ENCODE assay signal across 7 cellular contexts in genomic region chr6:36129334-36129733, GRCh38. TPM values are rescaled to one million over a fixed set of nuclear protein-coding genes. Genes with fewer than 3 reads are reported as not detected.
A peak's percentile ranks its signal among the peaks of the same experiment; 100 is the strongest.
DNase-seq lines count a peak whose midpoint lies in the region; ATAC-seq and TF ChIP-seq lines count a peak whose summit lies in the region.
"Not testable (repeated sequence)": the region's sequence is repeated elsewhere in the genome, so short reads cannot be mapped to it uniquely, and the experiment has no call there.

No MANE protein-coding gene starts in this region.

- H3K9me3 ChIP-seq in CD4-positive, alpha-beta memory T cell (ENCODE audit: control insufficient read depth in 1 of 2, low read length in 2 of 2); PC-3 (ENCODE audit: low read length): not testable (repeated sequence)

- not testable (repeated sequence) for H3K9me3 Mint-ChIP-seq in CD4-positive, alpha-beta memory T cell; activated B cell treated with CpG ODN at 0.5 μM for 24 hours; activated T-cell treated with anti-CD3 and anti-CD28 coated beads, Interleukin-2, amount 50 U/mL, for 72 hours; activated naive CD8-positive, alpha-beta T cell treated with anti-CD3 and anti-CD28 coated beads, Interleukin-2, amount 50 U/mL, for 24 hours; immature natural killer cell; neural crest cell

- intact Hi-C loops in CD4-positive, alpha-beta memory T cell (cut with micrococcal nuclease); PC-3 (cut with micrococcal nuclease); activated B cell treated with CpG ODN at 0.5 μM for 24 hours (cut with micrococcal nuclease): not testable (repeated sequence)

- peaks cover 13 to 14% of the 10 kb centered on the region in 2 donors for H3K36me3 Mint-ChIP-seq in CD4-positive, alpha-beta memory T cell
- H3K36me3 Mint-ChIP-seq in activated B cell treated with CpG ODN at 0.5 μM for 24 hours (ENCODE audit: low read depth) (peaks cover 14% of the 10 kb centered on the region), immature natural killer cell (peaks cover 5 to 11% (median 10%) of the 10 kb centered on the region in 3 donors)
- peaks cover 4 to 12% of the 10 kb centered on the region in 2 donors for H3K36me3 Mint-ChIP-seq in activated T-cell treated with anti-CD3 and anti-CD28 coated beads, Interleukin-2, amount 50 U/mL, for 72 hours (ENCODE audit: insufficient read depth in 2 of 2)
- peaks cover 17% of the 10 kb centered on the region for H3K36me3 Mint-ChIP-seq in activated naive CD8-positive, alpha-beta T cell treated with anti-CD3 and anti-CD28 coated beads, Interleukin-2, amount 50 U/mL, for 24 hours (ENCODE audit: low read depth)
- H3K36me3 Mint-ChIP-seq in neural crest cell (ENCODE audit: low read depth) = not testable (repeated sequence)

- H3K4me1 ChIP-seq in CD4-positive, alpha-beta memory T cell (ENCODE audit: insufficient read depth, low read length) = peaks cover 70% of the 10 kb centered on the region
- peaks cover 39% of the 10 kb centered on the region for H3K4me1 ChIP-seq in PC-3 (ENCODE audit: insufficient read depth, low read length)

- H4K20me1 ChIP-seq in PC-3 (ENCODE audit: low read length) = not testable (repeated sequence)

- H3K4me1 Mint-ChIP-seq in CD4-positive, alpha-beta memory T cell = peaks cover 45 to 73% (median 58%) of the 10 kb centered on the region in 4 donors
- H3K4me1 Mint-ChIP-seq in activated B cell treated with CpG ODN at 0.5 μM for 24 hours = peaks cover 46% of the 10 kb centered on the region
- H3K4me1 Mint-ChIP-seq in activated T-cell treated with anti-CD3 and anti-CD28 coated beads, Interleukin-2, amount 50 U/mL, for 72 hours (ENCODE audit: low read depth) = peaks cover 64% of the 10 kb centered on the region
- H3K4me1 Mint-ChIP-seq in activated naive CD8-positive, alpha-beta T cell treated with anti-CD3 and anti-CD28 coated beads, Interleukin-2, amount 50 U/mL, for 24 hours = peaks cover 76% of the 10 kb centered on the region
- H3K4me1 Mint-ChIP-seq in immature natural killer cell = peaks cover 81 to 85% of the 10 kb centered on the region in 2 donors
- peaks cover 17% of the 10 kb centered on the region for H3K4me1 Mint-ChIP-seq in neural crest cell

- not testable (repeated sequence) for H3K27me3 ChIP-seq in CD4-positive, alpha-beta memory T cell (ENCODE audit: insufficient read depth, low read length); PC-3 (ENCODE audit: low read length)

- CTCF ChIA-PET in CD4-positive, alpha-beta memory T cell (lab: Charles Lee; ENCODE audit: partially characterized antibody) = interaction anchor here (0.7 to 4.7 kb wide), 2 partner anchors 7 to 34 kb away, joined by 4 to 58 read pairs; no protein-coding TSS in a partner anchor
- CTCF ChIA-PET in PC-3 (lab: Charles Lee) = not testable (repeated sequence)
- CTCF ChIA-PET in activated B cell treated with CpG ODN at 0.5 μM for 24 hours (lab: Charles Lee) = interaction anchor here (1.4 to 2.8 kb wide), 2 partner anchors 8 to 34 kb away, joined by 5 to 17 read pairs; no protein-coding TSS in a partner anchor

- not testable (repeated sequence) for H3F3A ChIP-seq in PC-3 (ENCODE audit: low read length, unreplicated experiment)

- not testable (repeated sequence) for H3K4me3 ChIP-seq in CD4-positive, alpha-beta memory T cell (ENCODE audit: low read length in 2 of 2); PC-3 (ENCODE audit: low read length)

- H2AFZ ChIP-seq in PC-3 (ENCODE audit: low read length) = not testable (repeated sequence)

- POLR2A ChIA-PET in CD4-positive, alpha-beta memory T cell (lab: Charles Lee; ENCODE audit: partially characterized antibody) = interaction anchor here (1.0 to 5.0 kb wide), 5 partner anchors 7 to 102 kb away, joined by 4 to 93 read pairs (median 37); partner anchors contain the start of genes BRPF3 and MAPK14
- POLR2A ChIA-PET in PC-3 (lab: Charles Lee; ENCODE audit: unreplicated experiment) = not testable (repeated sequence)
- POLR2A ChIA-PET in activated B cell treated with CpG ODN at 0.5 μM for 24 hours (lab: Charles Lee) = interaction anchor here (0.6 to 3.3 kb wide), 5 partner anchors 8 to 101 kb away, joined by 3 to 46 read pairs (median 13); partner anchors contain the start of genes BRPF3 and MAPK14

- not testable (repeated sequence) for H3K27ac ChIP-seq in CD4-positive, alpha-beta memory T cell (ENCODE audit: low read depth, low read length); PC-3 (ENCODE audit: low read length)

- H3K27ac Mint-ChIP-seq in CD4-positive, alpha-beta memory T cell = peak overlapping the region in 5 of 7 donors; percentile 10 to 93 (median 86)
- H3K27ac Mint-ChIP-seq in activated B cell treated with CpG ODN at 0.5 μM for 24 hours; activated T-cell treated with anti-CD3 and anti-CD28 coated beads, Interleukin-2, amount 50 U/mL, for 72 hours; activated naive CD8-positive, alpha-beta T cell treated with anti-CD3 and anti-CD28 coated beads, Interleukin-2, amount 50 U/mL, for 24 hours; neural crest cell (ENCODE audit: unreplicated experiment): not testable (repeated sequence)
- H3K27ac Mint-ChIP-seq in immature natural killer cell = peak overlapping the region in 5 of 6 donors; percentile 39 to 88 (median 78)

- BruUV-seq in PC-3 (replicated peaks; lab: Mats Ljungman, UMichigan) = not testable (repeated sequence)

- not testable (repeated sequence) for DNase-seq in CD4-positive, alpha-beta memory T cell; PC-3; activated B cell treated with CpG ODN at 0.5 μM for 24 hours; activated T-cell treated with anti-CD3 and anti-CD28 coated beads, Interleukin-2, amount 50 U/mL, for 72 hours; activated naive CD8-positive, alpha-beta T cell treated with anti-CD3 and anti-CD28 coated beads, Interleukin-2, amount 50 U/mL, for 24 hours; immature natural killer cell; neural crest cell (ENCODE audit: low read depth, low spot score)

- TF ChIP-seq CTCF in PC-3 (conservative IDR thresholded peaks at IDR 0.05; ENCODE audit: low read depth, low read length); activated B cell treated with CpG ODN at 0.5 μM for 24 hours (IDR thresholded peaks at IDR 0.05); neural crest cell (conservative IDR thresholded peaks at IDR 0.05): not testable (repeated sequence)

- not testable (repeated sequence) for ATAC-seq in PC-3; activated B cell treated with CpG ODN at 0.5 μM for 24 hours (ENCODE audit: low read depth); activated T-cell treated with anti-CD3 and anti-CD28 coated beads, Interleukin-2, amount 50 U/mL, for 72 hours (replicated peaks in 1 of 2); activated naive CD8-positive, alpha-beta T cell treated with anti-CD3 and anti-CD28 coated beads, Interleukin-2, amount 50 U/mL, for 24 hours

- not testable (repeated sequence) for H3K27me3 Mint-ChIP-seq in CD4-positive, alpha-beta memory T cell; activated B cell treated with CpG ODN at 0.5 μM for 24 hours; activated T-cell treated with anti-CD3 and anti-CD28 coated beads, Interleukin-2, amount 50 U/mL, for 72 hours (ENCODE audit: low read depth); activated naive CD8-positive, alpha-beta T cell treated with anti-CD3 and anti-CD28 coated beads, Interleukin-2, amount 50 U/mL, for 24 hours; immature natural killer cell (ENCODE audit: low read depth in 3 of 3)
- H3K27me3 Mint-ChIP-seq in neural crest cell (ENCODE audit: low read depth) = peaks cover 29% of the 10 kb centered on the region

- not testable (repeated sequence) for H3K36me3 ChIP-seq in CD4-positive, alpha-beta memory T cell (ENCODE audit: insufficient read depth, low read length); PC-3 (ENCODE audit: low read depth, low read length)

- H3K9me2 ChIP-seq in PC-3 (replicated peaks; ENCODE audit: low read length) = not testable (repeated sequence)

- peaks cover 24% of the 10 kb centered on the region for H3K79me2 ChIP-seq in PC-3 (ENCODE audit: low read length)

- not testable (repeated sequence) for H3K9ac ChIP-seq in PC-3 (ENCODE audit: low read length)

- peak overlapping the region; percentile 15 to 88 (median 70) for H3K4me3 Mint-ChIP-seq in CD4-positive, alpha-beta memory T cell
- H3K4me3 Mint-ChIP-seq in activated B cell treated with CpG ODN at 0.5 μM for 24 hours (peak overlapping the region; percentile 24), immature natural killer cell (peak overlapping the region; percentile 67 to 83 (median 70)), neural crest cell (peak overlapping the region; percentile 27)
- H3K4me3 Mint-ChIP-seq in activated T-cell treated with anti-CD3 and anti-CD28 coated beads, Interleukin-2, amount 50 U/mL, for 72 hours = peak overlapping the region; percentile 85 to 89
- H3K4me3 Mint-ChIP-seq in activated naive CD8-positive, alpha-beta T cell treated with anti-CD3 and anti-CD28 coated beads, Interleukin-2, amount 50 U/mL, for 24 hours = peak overlapping the region; percentile 89

- H3K4me2 ChIP-seq in PC-3 (ENCODE audit: low read length) = peak overlapping the region; percentile 86; the same call in 1 of the 2 replicates

RNA-seq across cellular contexts. Expression of gene MAPK13, which starts 1.0 kb away (rescaled TPM):
- 10 to 100 TPM; 29.6 to 30.4 TPM for total RNA-seq in CD4-positive, alpha-beta memory T cell
- 10 to 100 TPM; 29.1 to 36.8 TPM for polyA plus RNA-seq in CD4-positive, alpha-beta memory T cell
- total RNA-seq in PC-3 (2014; rRNA removed) (36.9 and 41.4 TPM in 2 replicates), activated B cell treated with CpG ODN at 0.5 μM for 24 hours (20.1 and 22.7 TPM in 2 replicates), neural crest cell (2.0 TPM in 2 replicates)
- total RNA-seq in activated T-cell treated with anti-CD3 and anti-CD28 coated beads, Interleukin-2, amount 50 U/mL, for 72 hours = 10 to 100 TPM; 50.7 to 68.2 TPM
- 10 to 100 TPM; 35.2 to 52.1 (median 38.4) TPM for polyA plus RNA-seq in immature natural killer cell

Comparison
In these comparisons a context has a peak if more than half of its experiments do, and no peak if none do; other contexts are left out.
1. H3K4me3 Mint-ChIP-seq: peak in every context shown above with its lines; median percentile 89 in activated naive CD8-positive, alpha-beta T cell treated with anti-CD3 and anti-CD28 coated beads, Interleukin-2, amount 50 U/mL, for 24 hours; 87 in activated T-cell treated with anti-CD3 and anti-CD28 coated beads, Interleukin-2, amount 50 U/mL, for 72 hours; 70 in CD4-positive, alpha-beta memory T cell; 70 in immature natural killer cell; 27 in neural crest cell; 24 in activated B cell treated with CpG ODN at 0.5 μM for 24 hours.